ENCODE assay signal across 10 cellular contexts in genomic region chr5:111984044-111984443, GRCh38.
DNase-seq lines count a peak whose midpoint lies in the region; ATAC-seq and TF ChIP-seq lines count a peak whose summit lies in the region.
"Had no signal": no experiment of that assay in that cellular context is flagged by ENCODE, and none has a peak within 500 bp of the region (broad histone marks: within the 10 kb centered on the region; RNA-seq: fewer than 3 reads in every experiment).

No MANE protein-coding gene starts in this region.

- H3K4me1 Mint-ChIP-seq in stimulated activated naive B cell treated with anti-CD40 and anti-IgM and Interleukin-4, amounts not matched to agents 10 μg/mL and 1 μg/mL and 100 μg/mL, for 72 hours, result peaks cover 4 to 20% of the 10 kb centered on the region in 2 donors

- no peak overlapping the region for H3K27ac Mint-ChIP-seq in stimulated activated naive B cell treated with anti-CD40 and anti-IgM and Interleukin-4, amounts not matched to agents 10 μg/mL and 1 μg/mL and 100 μg/mL, for 72 hours

- H3K27me3 Mint-ChIP-seq in stimulated activated naive B cell treated with anti-CD40 and anti-IgM and Interleukin-4, amounts not matched to agents 10 μg/mL and 1 μg/mL and 100 μg/mL, for 72 hours, result peaks cover 0 to 3% of the 10 kb centered on the region in 2 donors

- no peak overlapping the region for H3K4me3 ChIP-seq in choroid plexus epithelial cell (ENCODE audit: low read depth, low read length)

- peak; percentile 85 for ATAC-seq in HG03442 (IDR thresholded peaks at IDR 0.05; ENCODE audit: unreplicated experiment)
- peak; percentile 96 to 98 for ATAC-seq in stimulated activated naive B cell treated with anti-CD40 and anti-IgM and Interleukin-4, amounts not matched to agents 10 μg/mL and 1 μg/mL and 100 μg/mL, for 72 hours (replicated peaks)
- ATAC-seq: esophagus mucosa had no signal

- peaks cover 5 to 6% of the 10 kb centered on the region in 2 donors for H3K9me3 Mint-ChIP-seq in stimulated activated naive B cell treated with anti-CD40 and anti-IgM and Interleukin-4, amounts not matched to agents 10 μg/mL and 1 μg/mL and 100 μg/mL, for 72 hours

- no peaks in the 10 kb centered on the region for H3K36me3 Mint-ChIP-seq in stimulated activated naive B cell treated with anti-CD40 and anti-IgM and Interleukin-4, amounts not matched to agents 10 μg/mL and 1 μg/mL and 100 μg/mL, for 72 hours

- no peak overlapping the region for H3K4me3 Mint-ChIP-seq in stimulated activated naive B cell treated with anti-CD40 and anti-IgM and Interleukin-4, amounts not matched to agents 10 μg/mL and 1 μg/mL and 100 μg/mL, for 72 hours

- DNase-seq in NOMO-1 treated with DMSO at 0.1 percent for 48 hours (lab: John Stamatoyannopoulos, UW; ENCODE audit: unreplicated experiment) (peak; percentile 8), NOMO-1 treated with dmso at 0.1 percent for 144 hours (lab: John Stamatoyannopoulos, UW; ENCODE audit: unreplicated experiment) (no peak), choroid plexus epithelial cell (ENCODE audit: low read depth) (peak; percentile 89), NCI-H510A (lab: John Stamatoyannopoulos, UW) (no peak), DMS53 (lab: John Stamatoyannopoulos, UW) (no peak)
- DNase-seq in stimulated activated naive B cell treated with anti-CD40 and anti-IgM and Interleukin-4, amounts not matched to agents 10 μg/mL and 1 μg/mL and 100 μg/mL, for 72 hours, result peak; percentile 24
- no peak for DNase-seq in activated CD8-positive, alpha-beta memory T cell treated with anti-CD3 and anti-CD28 coated beads for 24 hours
- DNase-seq: retina had no signal

- TF ChIP-seq CTCF in choroid plexus epithelial cell (conservative IDR thresholded peaks at IDR 0.05; ENCODE audit: low read depth, low read length), result no peak

Comparison
In these comparisons a context has a peak if more than half of its experiments do, and no peak if none do; other contexts are left out.
1. DNase-seq: peak in NOMO-1 treated with DMSO at 0.1 percent for 48 hours (single experiment), choroid plexus epithelial cell (single experiment) and stimulated activated naive B cell treated with anti-CD40 and anti-IgM and Interleukin-4, amounts not matched to agents 10 μg/mL and 1 μg/mL and 100 μg/mL, for 72 hours (single experiment); none in NOMO-1 treated with dmso at 0.1 percent for 144 hours (single experiment), NCI-H510A (single experiment), DMS53 (single experiment) and activated CD8-positive, alpha-beta memory T cell treated with anti-CD3 and anti-CD28 coated beads for 24 hours (single experiment).